24 cellular contexts compared by ENCODE assay signal in the genomic region with DNA sequence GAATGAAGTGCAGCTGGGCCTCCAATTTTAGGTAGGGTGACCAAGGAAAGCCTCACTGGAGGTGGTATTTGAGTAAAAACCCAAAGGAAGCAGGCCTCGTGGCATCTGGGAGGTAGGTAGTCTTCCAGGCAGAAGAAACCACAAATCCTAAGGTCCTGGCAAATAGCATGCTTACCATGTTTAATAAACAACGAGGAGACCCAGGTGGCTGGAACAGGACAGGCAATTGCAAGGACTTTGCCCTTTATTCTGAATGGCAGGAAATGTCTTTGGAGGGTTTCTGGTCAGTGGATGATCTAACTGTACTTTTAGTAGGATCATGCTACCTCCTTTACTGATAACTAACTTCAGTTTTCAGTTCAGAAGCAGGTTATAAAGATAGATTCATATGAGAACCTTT. TPM values are rescaled to one million over a fixed set of nuclear protein-coding genes. Genes with fewer than 3 reads are reported as not detected.
DNase-seq lines count a peak whose midpoint lies in the region; ATAC-seq and TF ChIP-seq lines count a peak whose summit lies in the region.
"Had no signal": no experiment of that assay in that cellular context is flagged by ENCODE, and none has a peak within 500 bp of the region (broad histone marks: within the 10 kb centered on the region; RNA-seq: fewer than 3 reads in every experiment).

No MANE protein-coding gene starts in this region.

- H3K4me3 Mint-ChIP-seq in activated T-cell treated with anti-CD3 and anti-CD28 coated beads, Interleukin-2, amount 50 U/mL, for 24 hours = no peak overlapping the region
- no peak overlapping the region for H3K4me3 Mint-ChIP-seq in neural progenitor cell
- H3K4me3 Mint-ChIP-seq in activated CD8-positive, alpha-beta memory T cell treated with anti-CD3 and anti-CD28 coated beads, Interleukin-2, amount 10 ng/mL, durations not matched to agents 7 days and 5 days = no peak overlapping the region
- H3K4me3 Mint-ChIP-seq: activated B cell treated with CpG ODN at 0.5 μM for 24 hours, H9 had no signal

- no peak for TF ChIP-seq CTCF in hepatocyte (IDR thresholded peaks at IDR 0.05; ENCODE audit: poor library complexity)
- no peak for TF ChIP-seq CTCF in neural progenitor cell (IDR thresholded peaks at IDR 0.05)

- H3K4me1 Mint-ChIP-seq in activated T-cell treated with anti-CD3 and anti-CD28 coated beads, Interleukin-2, amount 50 U/mL, for 24 hours (ENCODE audit: low read depth) = peaks cover 65% of the 10 kb centered on the region
- H3K4me1 Mint-ChIP-seq in neural progenitor cell = peaks cover 2% of the 10 kb centered on the region
- peaks cover 23% of the 10 kb centered on the region for H3K4me1 Mint-ChIP-seq in activated CD8-positive, alpha-beta memory T cell treated with anti-CD3 and anti-CD28 coated beads, Interleukin-2, amount 10 ng/mL, durations not matched to agents 7 days and 5 days

- H3K27me3 ChIP-seq in hepatocyte = no peaks in the 10 kb centered on the region
- H3K27me3 ChIP-seq in neural progenitor cell = no peaks in the 10 kb centered on the region
- no peaks in the 10 kb centered on the region for H3K27me3 ChIP-seq in SJCRH30
- H3K27me3 ChIP-seq: brain microvascular endothelial cell, foreskin keratinocyte, neutrophil, transverse colon had no signal

- H3K9me3 ChIP-seq in hepatocyte (ENCODE audit: low read depth) (no peaks in the 10 kb centered on the region), neural progenitor cell (ENCODE audit: low read depth) (no peaks in the 10 kb centered on the region), SJCRH30 (replicated peaks) (no peaks in the 10 kb centered on the region)
- H3K9me3 ChIP-seq: neutrophil, transverse colon had no signal

- peak overlapping the region; percentile 3 for H3K27ac Mint-ChIP-seq in activated T-cell treated with anti-CD3 and anti-CD28 coated beads, Interleukin-2, amount 50 U/mL, for 24 hours
- H3K27ac Mint-ChIP-seq in neural progenitor cell = no peak overlapping the region
- no peak overlapping the region for H3K27ac Mint-ChIP-seq in activated CD8-positive, alpha-beta memory T cell treated with anti-CD3 and anti-CD28 coated beads, Interleukin-2, amount 10 ng/mL, durations not matched to agents 7 days and 5 days
- H3K27ac Mint-ChIP-seq: activated B cell treated with CpG ODN at 0.5 μM for 24 hours had no signal

- no peaks in the 10 kb centered on the region for H3K9me3 Mint-ChIP-seq in activated T-cell treated with anti-CD3 and anti-CD28 coated beads, Interleukin-2, amount 50 U/mL, for 24 hours
- no peaks in the 10 kb centered on the region for H3K9me3 Mint-ChIP-seq in neural progenitor cell
- no peaks in the 10 kb centered on the region for H3K9me3 Mint-ChIP-seq in activated CD8-positive, alpha-beta memory T cell treated with anti-CD3 and anti-CD28 coated beads, Interleukin-2, amount 10 ng/mL, durations not matched to agents 7 days and 5 days (ENCODE audit: low read depth)
- H3K9me3 Mint-ChIP-seq: activated B cell treated with CpG ODN at 0.5 μM for 24 hours, H9 had no signal

- H3K4me2 ChIP-seq in hepatocyte (no peak overlapping the region), neural progenitor cell (no peak overlapping the region)

- no peak overlapping the region for H3K4me3 ChIP-seq in hepatocyte
- no peak overlapping the region for H3K4me3 ChIP-seq in neural progenitor cell
- H3K4me3 ChIP-seq in SJCRH30 = no peak overlapping the region
- H3K4me3 ChIP-seq: transverse colon had no signal

- H4K20me1 ChIP-seq in hepatocyte (ENCODE audit: insufficient read depth, poor library complexity, severe bottlenecking) (no peaks in the 10 kb centered on the region), neural progenitor cell (ENCODE audit: low read depth) (peaks cover 47% of the 10 kb centered on the region)

- WGBS in hepatocyte (ENCODE audit: low lambda C conversion rate, missing lambda C conversion rate) = 69% methylated on average over 2 of the region's 2 CpGs

- peaks cover 30% of the 10 kb centered on the region for H3K79me2 ChIP-seq in hepatocyte
- peaks cover 97% of the 10 kb centered on the region for H3K79me2 ChIP-seq in neural progenitor cell (ENCODE audit: low read depth)

- H3K36me3 Mint-ChIP-seq in activated T-cell treated with anti-CD3 and anti-CD28 coated beads, Interleukin-2, amount 50 U/mL, for 24 hours (ENCODE audit: low read depth) = peaks cover 18% of the 10 kb centered on the region
- peaks cover 2% of the 10 kb centered on the region for H3K36me3 Mint-ChIP-seq in neural progenitor cell
- peaks cover 6% of the 10 kb centered on the region for H3K36me3 Mint-ChIP-seq in activated CD8-positive, alpha-beta memory T cell treated with anti-CD3 and anti-CD28 coated beads, Interleukin-2, amount 10 ng/mL, durations not matched to agents 7 days and 5 days

- ATAC-seq in activated CD8-positive, alpha-beta memory T cell treated with anti-CD3 and anti-CD28 coated beads, Interleukin-2, amount 10 ng/mL, durations not matched to agents 7 days and 5 days = no peak
- ATAC-seq: esophagus mucosa, foreskin keratinocyte, Right ventricle myocardium inferior had no signal

- DNase-seq in activated T-cell treated with anti-CD3 and anti-CD28 coated beads, Interleukin-2, amount 50 U/mL, for 24 hours = no peak
- no peak for DNase-seq in activated T-cell treated with anti-CD3 and anti-CD28 coated beads, Interleukin-2, amount 50 U/mL, for 48 hours
- DNase-seq in NCI-H69 (lab: John Stamatoyannopoulos, UW) (peak; percentile 14), hepatocyte (ENCODE audit: low spot score) (peak; percentile 21), renal cortical epithelial cell (ENCODE audit: low read depth) (peak; percentile 83), neural progenitor cell (ENCODE audit: low spot score) (no peak), SJCRH30 (no peak)
- DNase-seq in activated CD8-positive, alpha-beta memory T cell treated with anti-CD3 and anti-CD28 coated beads, Interleukin-2, amount 10 ng/mL, durations not matched to agents 7 days and 5 days = no peak
- DNase-seq: activated B cell treated with CpG ODN at 0.5 μM for 24 hours; activated CD8-positive, alpha-beta memory T cell treated with anti-CD3 and anti-CD28 coated beads, Interleukin-2, amount 50 U/mL, for 48 hours; activated effector memory CD4-positive, alpha-beta T cell treated with anti-CD3 and anti-CD28 coated beads, Interleukin-2, amount 50 U/mL, for 16 hours; brain microvascular endothelial cell; effector CD8-positive, alpha-beta T cell; foreskin keratinocyte; H9; NCI-H1436; NCI-H2107; NCI-H446 treated with DMSO at 0.1 percent for 48 hours; stimulated activated CD4-positive, alpha-beta T cell treated with anti-CD3 and anti-CD28 coated beads, Interleukin-1b, Interleukin-23, amount 100 ng/mL, for 48 hours; SW 1271; transverse colon had no signal

- H3K9ac ChIP-seq in neural progenitor cell = no peak overlapping the region

- peaks cover 6% of the 10 kb centered on the region for H3K4me1 ChIP-seq in hepatocyte (ENCODE audit: insufficient read depth)
- H3K4me1 ChIP-seq in neural progenitor cell = no peaks in the 10 kb centered on the region
- H3K4me1 ChIP-seq in SJCRH30 = no peaks in the 10 kb centered on the region

- H2AFZ ChIP-seq in hepatocyte (no peak overlapping the region), neural progenitor cell (replicated peaks) (no peak overlapping the region)

- CTCF ChIA-PET in activated CD8-positive, alpha-beta memory T cell treated with anti-CD3 and anti-CD28 coated beads, Interleukin-2, amount 10 ng/mL, durations not matched to agents 7 days and 5 days (lab: Charles Lee) = no interaction called here

- H3K36me3 ChIP-seq in hepatocyte (replicated peaks; ENCODE audit: insufficient read depth, low read depth) (no peaks in the 10 kb centered on the region), neural progenitor cell (no peaks in the 10 kb centered on the region), SJCRH30 (no peaks in the 10 kb centered on the region)
- H3K36me3 ChIP-seq: brain microvascular endothelial cell, neutrophil, transverse colon had no signal

- no peaks in the 10 kb centered on the region for H3F3A ChIP-seq in neural progenitor cell (ENCODE audit: low read depth)

- no peaks in the 10 kb centered on the region for H3K9me2 ChIP-seq in hepatocyte (replicated peaks; ENCODE audit: insufficient read depth)

- H3K27me3 Mint-ChIP-seq in activated T-cell treated with anti-CD3 and anti-CD28 coated beads, Interleukin-2, amount 50 U/mL, for 24 hours = no peaks in the 10 kb centered on the region
- no peaks in the 10 kb centered on the region for H3K27me3 Mint-ChIP-seq in neural progenitor cell (ENCODE audit: insufficient read depth, low read depth)
- peaks cover under 1% of the 10 kb centered on the region for H3K27me3 Mint-ChIP-seq in activated CD8-positive, alpha-beta memory T cell treated with anti-CD3 and anti-CD28 coated beads, Interleukin-2, amount 10 ng/mL, durations not matched to agents 7 days and 5 days
- H3K27me3 Mint-ChIP-seq: activated B cell treated with CpG ODN at 0.5 μM for 24 hours had no signal

- H3K27ac ChIP-seq in hepatocyte = peak overlapping the region; percentile 73
- H3K27ac ChIP-seq in neural progenitor cell = no peak overlapping the region
- no peak overlapping the region for H3K27ac ChIP-seq in SJCRH30
- H3K27ac ChIP-seq: brain microvascular endothelial cell, foreskin keratinocyte, neutrophil had no signal

RNA-seq across cellular contexts. Expression of gene EPB41, which starts 52.2 kb away (rescaled TPM):
- total RNA-seq in hepatocyte (51.7 and 60.8 TPM in 2 replicates), renal cortical epithelial cell (18.8 and 22.5 TPM in 2 replicates), neural progenitor cell (ENCODE audit: low replicate concordance) (157 and 211 TPM in 2 replicates)
- 13.2 and 20.5 TPM in 2 replicates for polyA plus RNA-seq in hepatocyte
- total RNA-seq in activated CD8-positive, alpha-beta memory T cell treated with anti-CD3 and anti-CD28 coated beads, Interleukin-2, amount 10 ng/mL, durations not matched to agents 7 days and 5 days = 10 to 100 TPM; 73.7 to 83.8 TPM
- 67.1 and 68.9 TPM in 2 replicates for total RNA-seq in SJCRH30 (2014; rRNA removed; shearing (Covaris generic))

Comparison
In these comparisons a context has a peak if more than half of its experiments do, and no peak if none do; other contexts are left out.
1. DNase-seq: peak in NCI-H69 (single experiment), hepatocyte (single experiment) and renal cortical epithelial cell (single experiment); none in activated T-cell treated with anti-CD3 and anti-CD28 coated beads, Interleukin-2, amount 50 U/mL, for 24 hours (single experiment), activated T-cell treated with anti-CD3 and anti-CD28 coated beads, Interleukin-2, amount 50 U/mL, for 48 hours (0 of 2), neural progenitor cell (single experiment), activated CD8-positive, alpha-beta memory T cell treated with anti-CD3 and anti-CD28 coated beads, Interleukin-2, amount 10 ng/mL, durations not matched to agents 7 days and 5 days (single experiment) and SJCRH30 (0 of 2).